2 cellular contexts compared by ENCODE assay signal in the genomic region with DNA sequence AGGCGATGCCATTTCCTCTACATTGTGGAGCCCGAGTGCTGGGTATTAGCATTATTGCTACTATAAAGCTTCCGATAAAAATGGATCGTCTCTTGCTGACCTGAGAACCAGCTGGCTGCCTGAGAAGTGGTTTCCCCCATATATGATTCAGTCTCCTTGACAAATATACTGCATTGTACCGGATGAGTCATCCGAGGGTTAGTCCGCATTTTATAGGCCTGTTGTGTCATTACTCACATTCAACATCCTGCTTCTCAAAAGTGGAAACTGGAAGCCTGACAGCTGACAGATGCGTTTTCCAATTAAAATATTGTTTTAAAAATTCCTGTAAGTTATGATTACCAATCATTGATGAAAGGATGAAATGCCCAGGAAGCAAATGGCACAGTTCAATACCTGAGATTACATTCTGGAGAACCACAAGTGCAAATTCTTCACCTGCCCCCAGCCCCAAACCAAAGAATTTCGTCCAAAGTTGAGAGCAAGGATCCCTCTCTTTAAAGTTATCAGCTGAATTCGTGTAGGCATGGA.
TF ChIP-seq lines count a peak whose summit lies in the region.

No MANE protein-coding gene starts in this region.

TF ChIP-seq in IMR-90, 13 proteins besides CTCF, POLR2A, EP300 and RAD21:
- TF ChIP-seq BHLHE40 (IDR thresholded peaks at IDR 0.05; ENCODE audit: low read depth, low read length): peak; percentile 79; the same call in 1 of the 2 replicates
- TF ChIP-seq CEBPB (IDR thresholded peaks at IDR 0.05; ENCODE audit: low read depth, low read length): peak; percentile 76
- TF ChIP-seq FOS (IDR thresholded peaks at IDR 0.05; ENCODE audit: low read depth, low read length): peak; percentile 99
- no peak for TF ChIP-seq ELK1 (IDR thresholded peaks at IDR 0.05; ENCODE audit: borderline replicate concordance, low read depth, low read length)
- TF ChIP-seq NFE2L2 (IDR thresholded peaks at IDR 0.05; ENCODE audit: low read depth, low read length): peak; percentile 44; the same call in 1 of the 2 replicates
- no peak for TF ChIP-seq SMC3 (IDR thresholded peaks at IDR 0.05; ENCODE audit: low read depth, low read length)
- TF ChIP-seq RCOR1 (IDR thresholded peaks at IDR 0.05; ENCODE audit: insufficient replicate concordance, low read length): peak; percentile 52

TF ChIP-seq in WTC11, 78 proteins besides CTCF, POLR2A, EP300 and RAD21:
- TF ChIP-seq USF1 (CRISPR knock-in tag; IDR thresholded peaks at IDR 0.05): no peak
